ENCODE assay signal across 13 cellular contexts in the genomic region with DNA sequence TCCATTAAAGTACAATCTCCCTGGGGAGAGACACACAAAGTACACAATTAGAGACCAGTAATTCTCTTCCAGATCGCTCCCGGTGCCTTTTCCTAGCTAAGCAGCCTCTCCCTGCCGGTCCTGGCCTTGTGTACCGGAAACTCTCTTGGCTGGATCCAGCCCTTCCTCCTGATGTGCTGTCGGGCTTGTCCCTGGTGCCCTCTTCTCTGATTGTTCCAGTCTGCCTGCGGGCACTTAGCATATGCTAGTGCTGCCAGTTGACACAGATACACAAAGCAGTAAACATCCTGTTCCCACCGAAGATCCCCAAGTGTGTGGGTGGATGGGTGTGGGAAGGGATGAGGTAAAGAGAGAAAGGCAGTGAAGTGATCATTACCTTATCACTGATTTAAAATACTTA. TPM values are rescaled to one million over a fixed set of nuclear protein-coding genes. Genes with fewer than 3 reads are reported as not detected.
DNase-seq lines count a peak whose midpoint lies in the region; ATAC-seq, FAIRE-seq and TF ChIP-seq lines count a peak whose summit lies in the region.
"Had no signal": no experiment of that assay in that cellular context is flagged by ENCODE, and none has a peak within 500 bp of the region (broad histone marks: within the 10 kb centered on the region; RNA-seq: fewer than 3 reads in every experiment).

No MANE protein-coding gene starts in this region.

- intact Hi-C loops in HepG2 (cut with micrococcal nuclease; ENCODE audit: unreplicated experiment) = no loop called here
- intact Hi-C loops in activated T-helper 2 cell treated with anti-CD3 and anti-CD28 coated beads, Interferon-gamma antibody, Interleukin-2, Interleukin-4, amounts not matched to agents 10 μg/mL and 5 μg/mL and 100 μg/mL, durations not matched to agents 14 hours and 24 hours and 36 hours (cut with micrococcal nuclease) = no loop called here
- intact Hi-C loops in vagina (cut with DNase I) = no loop called here

- H3K9ac ChIP-seq in liver (ENCODE audit: low read depth in 1 of 2, low read length in 2 of 2) = no peak overlapping the region
- H3K9ac ChIP-seq in HepG2 (ENCODE audit: insufficient read depth, low read depth, low read length) = no peak overlapping the region
- peak overlapping the region; percentile 67 for H3K9ac ChIP-seq in keratinocyte (ENCODE audit: control insufficient read depth, extremely low read depth, insufficient read depth, low read length)

- no peaks in the 10 kb centered on the region for H3K9me3 Mint-ChIP-seq in activated T-helper 2 cell treated with anti-CD3 and anti-CD28 coated beads, Interferon-gamma antibody, Interleukin-2, Interleukin-4, amounts not matched to agents 10 μg/mL and 5 μg/mL and 100 μg/mL, durations not matched to agents 14 hours and 24 hours and 36 hours

- peak overlapping the region; percentile 2 for H3K4me3 Mint-ChIP-seq in activated T-helper 2 cell treated with anti-CD3 and anti-CD28 coated beads, Interferon-gamma antibody, Interleukin-2, Interleukin-4, amounts not matched to agents 10 μg/mL and 5 μg/mL and 100 μg/mL, durations not matched to agents 14 hours and 24 hours and 36 hours (ENCODE audit: low read depth)

- peak in 1 of 2 donors; percentile 22 for TF ChIP-seq RAD21 in liver (IDR thresholded peaks at IDR 0.05)
- no peak for TF ChIP-seq RAD21 in HepG2 (CRISPR knock-in tag; IDR thresholded peaks at IDR 0.05)

- peaks cover 38% of the 10 kb centered on the region for H3K4me1 Mint-ChIP-seq in activated T-helper 2 cell treated with anti-CD3 and anti-CD28 coated beads, Interferon-gamma antibody, Interleukin-2, Interleukin-4, amounts not matched to agents 10 μg/mL and 5 μg/mL and 100 μg/mL, durations not matched to agents 14 hours and 24 hours and 36 hours (ENCODE audit: low read depth)

- H3K4me1 ChIP-seq in liver (ENCODE audit: control insufficient read depth in 4 of 4, insufficient read depth in 4 of 4, low read length in 3 of 4) (peaks cover 0 to 56% (median 32%) of the 10 kb centered on the region in 4 donors), HepG2 (ENCODE audit: insufficient read depth, low read length) (peaks cover 58% of the 10 kb centered on the region), keratinocyte (ENCODE audit: control insufficient read depth, extremely low read depth, insufficient read depth, low read length) (peaks cover 17% of the 10 kb centered on the region), vagina (peaks cover 27% of the 10 kb centered on the region)

- POLR2A ChIA-PET in HepG2 (lab: Yijun Ruan, JAX) = interaction anchor here (14.0 kb wide), 1 partner anchor 63 kb away, joined by 288 read pairs; no protein-coding TSS in a partner anchor

- H3K4me3 ChIP-seq in liver (ENCODE audit: low read depth in 1 of 3, low read length in 3 of 3) (no peak overlapping the region), HepG2 (replicated peaks in 1 of 3; ENCODE audit: insufficient read depth in 1 of 3, low read depth in 2 of 3, low read length in 3 of 3) (no peak overlapping the region), keratinocyte (ENCODE audit: control insufficient read depth in 2 of 3, extremely low read depth in 1 of 3, insufficient read depth in 2 of 3, low read depth in 1 of 3, low read length in 3 of 3) (peak overlapping the region in 1 of 3 experiments; percentile 89), vagina (no peak overlapping the region), MG63 (no peak overlapping the region)

- no peak for TF ChIP-seq POLR2A in HepG2 (IDR thresholded peaks at IDR 0.05; ENCODE audit: insufficient read depth in 1 of 2, low read depth in 2 of 2, low read length in 2 of 2)
- no peak for TF ChIP-seq POLR2A in vagina (IDR thresholded peaks at IDR 0.05)

- 45% methylated on average over 7 of the region's 7 CpGs for WGBS in liver
- WGBS in HepG2 (ENCODE audit: low lambda C conversion rate) = 91% methylated on average over 7 of the region's 7 CpGs

- ATAC-seq in HepG2 (no peak), GM18867 (IDR thresholded peaks at IDR 0.05; ENCODE audit: unreplicated experiment) (no peak)

- TF ChIP-seq EP300 in HepG2 (IDR thresholded peaks at IDR 0.05; ENCODE audit: low read depth in 2 of 2, low read length in 2 of 2) = no peak
- TF ChIP-seq EP300 in HepG2 (CRISPR knock-in tag; IDR thresholded peaks at IDR 0.05; ENCODE audit: borderline replicate concordance) = no peak

- H3K4me2 ChIP-seq in HepG2 (ENCODE audit: low read depth, low read length) = no peak overlapping the region
- H3K4me2 ChIP-seq in keratinocyte (ENCODE audit: control insufficient read depth, extremely low read depth, insufficient read depth, low read depth, low read length) = peak overlapping the region; percentile 94

- in situ Hi-C loops in HepG2 (cut with HindIII; ENCODE audit: extremely low pct_ligation_motif_present, low pct_unique_long_range_greater_than_20kb) = no loop called here

- H3K9me1 ChIP-seq in keratinocyte (ENCODE audit: control insufficient read depth, extremely low read depth, insufficient read depth, low read length) = no peaks in the 10 kb centered on the region

- H3K36me3 ChIP-seq in liver (ENCODE audit: control insufficient read depth in 4 of 4, insufficient read depth in 3 of 4, low read depth in 1 of 4, low read length in 3 of 4) (peaks cover 0 to 8% (median 5%) of the 10 kb centered on the region in 4 donors), HepG2 (replicated peaks in 1 of 2; ENCODE audit: control insufficient read depth in 1 of 2, insufficient read depth in 2 of 2, low read length in 2 of 2) (peaks cover 11 to 38% of the 10 kb centered on the region in 2 experiments; a peak in 4 of 5 replicates), keratinocyte (ENCODE audit: control insufficient read depth in 2 of 2, extremely low read depth in 1 of 2, insufficient read depth in 2 of 2, low read length in 2 of 2) (no peaks in the 10 kb centered on the region), vagina (no peaks in the 10 kb centered on the region), MG63 (no peaks in the 10 kb centered on the region)

- no TSS peak for BruUV-seq in HepG2 (replicated peaks; lab: Mats Ljungman, UMichigan)

- TF ChIP-seq CTCF in liver (IDR thresholded peaks at IDR 0.05; ENCODE audit: low read depth, low read length, missing input control) (no peak), HepG2 (CRISPR knock-in tag; IDR thresholded peaks at IDR 0.05) (no peak), keratinocyte (optimal IDR thresholded peaks at IDR 0.05 in 1 of 3, IDR thresholded peaks at IDR 0.05 in 1 of 3, conservative IDR thresholded peaks at IDR 0.05 in 1 of 3; ENCODE audit: extremely low read depth in 1 of 3, insufficient read depth in 2 of 3, low read length in 3 of 3) (no peak), vagina (IDR thresholded peaks at IDR 0.05) (no peak)

- H3K27ac Mint-ChIP-seq in activated T-helper 2 cell treated with anti-CD3 and anti-CD28 coated beads, Interferon-gamma antibody, Interleukin-2, Interleukin-4, amounts not matched to agents 10 μg/mL and 5 μg/mL and 100 μg/mL, durations not matched to agents 14 hours and 24 hours and 36 hours = no peak overlapping the region

- peak overlapping the region; percentile 59 to 64 for H3K27ac ChIP-seq in liver (ENCODE audit: low read depth in 1 of 2, low read length in 2 of 2)
- H3K27ac ChIP-seq in HepG2 (ENCODE audit: extremely low read length, insufficient read depth, low read length) = no peak overlapping the region
- H3K27ac ChIP-seq in keratinocyte (ENCODE audit: control insufficient read depth, insufficient read depth, low read length) = peak overlapping the region; percentile 65
- no peak overlapping the region for H3K27ac ChIP-seq in vagina
- H3K27ac ChIP-seq: testis had no signal

- FAIRE-seq in HepG2 (lab: Jason Lieb, UNC) (no peak), keratinocyte (lab: Jason Lieb, UNC) (peak; percentile 46)
- FAIRE-seq: GM19239, kidney had no signal

- DNase-seq in HepG2 (ENCODE audit: low spot score) (no peak), keratinocyte (ENCODE audit: low read depth, low spot score) (no peak), vagina (ENCODE audit: extremely low spot score in 2 of 2) (peak; percentile 72 to 79), MG63 (no peak)
- no peak for DNase-seq in activated T-helper 2 cell treated with anti-CD3 and anti-CD28 coated beads, Interferon-gamma antibody, Interleukin-2, Interleukin-4, amounts not matched to agents 10 μg/mL and 5 μg/mL and 100 μg/mL, durations not matched to agents 14 hours and 24 hours and 36 hours (ENCODE audit: low spot score)
- DNase-seq in activated effector memory CD4-positive, alpha-beta T cell treated with Interleukin-2 at 50 U/mL for 16 hours = no peak
- DNase-seq: activated CD4-positive, alpha-beta T cell treated with anti-CD3 and anti-CD28 coated beads, Interleukin-2, amount 50 U/mL, for 1 hour; kidney; NCI-H524 treated with DMSO at 0.1 percent for 48 hours; testis had no signal

- no peaks in the 10 kb centered on the region for H3K27me3 Mint-ChIP-seq in activated T-helper 2 cell treated with anti-CD3 and anti-CD28 coated beads, Interferon-gamma antibody, Interleukin-2, Interleukin-4, amounts not matched to agents 10 μg/mL and 5 μg/mL and 100 μg/mL, durations not matched to agents 14 hours and 24 hours and 36 hours (ENCODE audit: low read depth)

- peaks cover 91% of the 10 kb centered on the region for H3K79me2 ChIP-seq in HepG2 (ENCODE audit: insufficient read depth, low read length)
- H3K79me2 ChIP-seq in keratinocyte (ENCODE audit: control insufficient read depth, insufficient read depth, low read length) = peaks cover 34% of the 10 kb centered on the region

- CTCF ChIA-PET in HepG2 (lab: Yijun Ruan, JAX; ENCODE audit: low intra/inter-chr PET ratio, low total read pairs) = no interaction called here

- no peaks in the 10 kb centered on the region for H3K27me3 ChIP-seq in liver (ENCODE audit: control insufficient read depth in 4 of 4, insufficient read depth in 4 of 4, low read length in 3 of 4)
- no peaks in the 10 kb centered on the region for H3K27me3 ChIP-seq in HepG2 (ENCODE audit: control insufficient read depth in 1 of 2, insufficient read depth in 2 of 2, low read length in 2 of 2)
- peaks cover 4% of the 10 kb centered on the region for H3K27me3 ChIP-seq in keratinocyte (ENCODE audit: control insufficient read depth, extremely low read depth, insufficient read depth, low read length)
- no peaks in the 10 kb centered on the region for H3K27me3 ChIP-seq in vagina
- no peaks in the 10 kb centered on the region for H3K27me3 ChIP-seq in MG63
- H3K27me3 ChIP-seq: testis had no signal

- no peak overlapping the region for H2AFZ ChIP-seq in HepG2 (ENCODE audit: low read length)
- H2AFZ ChIP-seq in keratinocyte (ENCODE audit: control insufficient read depth, low read length) = peak overlapping the region; percentile 79

- dilution Hi-C loops in keratinocyte (cut with MboI; ENCODE audit: extremely low pct_ligation_motif_present, low sequenced_read_pairs) = no loop called here

- peaks cover 55% of the 10 kb centered on the region for H3K36me3 Mint-ChIP-seq in activated T-helper 2 cell treated with anti-CD3 and anti-CD28 coated beads, Interferon-gamma antibody, Interleukin-2, Interleukin-4, amounts not matched to agents 10 μg/mL and 5 μg/mL and 100 μg/mL, durations not matched to agents 14 hours and 24 hours and 36 hours (ENCODE audit: low read depth)

- peaks cover 19% of the 10 kb centered on the region for H4K20me1 ChIP-seq in HepG2 (ENCODE audit: insufficient read depth, low read length)
- H4K20me1 ChIP-seq in keratinocyte (ENCODE audit: control insufficient read depth, extremely low read depth, insufficient read depth, low read length) = no peaks in the 10 kb centered on the region

- H3K9me3 ChIP-seq in liver (ENCODE audit: control insufficient read depth in 4 of 4, low read length in 3 of 4) (no peaks in the 10 kb centered on the region), HepG2 (ENCODE audit: low read length) (no peaks in the 10 kb centered on the region), keratinocyte (ENCODE audit: control insufficient read depth, low read depth, low read length) (no peaks in the 10 kb centered on the region), vagina (no peaks in the 10 kb centered on the region), MG63 (no peaks in the 10 kb centered on the region)
- H3K9me3 ChIP-seq: testis had no signal

RNA-seq across cellular contexts. Expression of a gene that starts 9.7 kb away (rescaled TPM):
- 10 to 100 TPM; 26.9 to 33.5 TPM for total RNA-seq in liver
- polyA plus RNA-seq in liver = 10 to 100 TPM; 11.9 to 17.8 TPM
- 35.3 and 39.5 TPM in 2 replicates for total RNA-seq in HepG2 (2016; rRNA removed; fragmentation: Illumina TruSeq; extraction: Trizol)
- 5.0 and 5.5 TPM in 2 replicates for total RNA-seq in HepG2 (2016; cell fraction: cytosol; rRNA removed; fragmentation: Illumina TruSeq; extraction: Trizol; ENCODE audit: low read depth)
- total RNA-seq in HepG2 (2016; cell fraction: insoluble cytoplasmic fraction; rRNA removed; fragmentation: Illumina TruSeq; extraction: Trizol) = 33.5 and 37.1 TPM in 2 replicates
- total RNA-seq in HepG2 (2016; cell fraction: membrane; rRNA removed; fragmentation: Illumina TruSeq; extraction: Trizol) = 21.9 and 24.5 TPM in 2 replicates
- total RNA-seq in HepG2 (2016; cell fraction: nucleus; rRNA removed; fragmentation: Illumina TruSeq; extraction: Trizol) = 34.7 and 37.1 TPM in 2 replicates
- polyA plus RNA-seq in HepG2 (2011; rRNA removed) = 14.6 and 15.7 TPM in 2 replicates
- 10.2 and 10.4 TPM in 2 replicates for polyA plus RNA-seq in HepG2 (2011; cell fraction: cytosol; rRNA removed)
- polyA plus RNA-seq in HepG2 (2011; cell fraction: nucleus; rRNA removed) = 16.6 and 20.5 TPM in 2 replicates
- polyA plus RNA-seq in HepG2 (2012) = 15.3 and 18.6 TPM in 2 replicates
- polyA plus RNA-seq in HepG2 (2016; cell fraction: cytosol; fragmentation: Illumina TruSeq; extraction: Trizol; ENCODE audit: low read depth) = 1.9 and 2.3 TPM in 2 replicates
- 19.7 and 21.9 TPM in 2 replicates for polyA plus RNA-seq in HepG2 (2016; cell fraction: insoluble cytoplasmic fraction; fragmentation: Illumina TruSeq; extraction: Trizol; ENCODE audit: low read depth)
- 7.2 and 7.3 TPM in 2 replicates for polyA plus RNA-seq in HepG2 (2016; cell fraction: membrane; fragmentation: Illumina TruSeq; extraction: Trizol; ENCODE audit: low read depth)
- 39.2 and 41.9 TPM in 2 replicates for polyA plus RNA-seq in HepG2 (2016; cell fraction: nucleus; fragmentation: Illumina TruSeq; extraction: Trizol; ENCODE audit: insufficient read depth, low read depth)
- 67.6 TPM in 1 of 2 replicates, not detected in the other for polyA minus RNA-seq in HepG2 (2011; rRNA and poly(A)+ RNA removed; ENCODE audit: low replicate concordance)
- 34.2 and 35.7 TPM in 2 replicates for polyA minus RNA-seq in HepG2 (2011; cell fraction: cytosol; rRNA and poly(A)+ RNA removed)
- 25.6 and 26.4 TPM in 2 replicates for polyA minus RNA-seq in HepG2 (2011; cell fraction: nucleus; rRNA and poly(A)+ RNA removed)
- 8.6 and 9.8 TPM in 2 replicates for total RNA-seq in activated T-helper 2 cell treated with anti-CD3 and anti-CD28 coated beads, Interferon-gamma antibody, Interleukin-2, Interleukin-4, amounts not matched to agents 10 μg/mL and 5 μg/mL and 100 μg/mL, durations not matched to agents 14 hours and 24 hours and 36 hours
- polyA plus RNA-seq in keratinocyte = 3.7 to 5.6 TPM (median 3.9 TPM) in 3 replicates
- 0.72 TPM for polyA plus RNA-seq in keratinocyte (2011; ENCODE audit: low read depth)
- polyA plus RNA-seq in keratinocyte (2011; cell fraction: cytosol; rRNA removed) = 3.2 and 4.1 TPM in 2 replicates
- polyA plus RNA-seq in keratinocyte (2011; cell fraction: nucleus; rRNA removed) = 8.7 and 9.3 TPM in 2 replicates
- polyA plus RNA-seq in keratinocyte (2012; ENCODE audit: low replicate concordance) = 1.4 and 7.5 TPM in 2 replicates
- 7.7 to 13.0 TPM (median 8.8 TPM) in 3 replicates for polyA minus RNA-seq in keratinocyte
- polyA minus RNA-seq in keratinocyte (2011; cell fraction: cytosol; rRNA and poly(A)+ RNA removed) = 14.6 TPM
- polyA minus RNA-seq in keratinocyte (2011; cell fraction: nucleus; rRNA and poly(A)+ RNA removed) = 13.0 and 16.8 TPM in 2 replicates
- total RNA-seq in vagina = 5.9 TPM
- total RNA-seq in MG63 (2014; rRNA removed; shearing (Covaris generic); ENCODE audit: low replicate concordance) = 0.27 and 0.49 TPM in 2 replicates

Comparison
In these comparisons a context has a peak if more than half of its experiments do, and no peak if none do; other contexts are left out.
1. H3K27ac ChIP-seq: peak in liver (2 of 2) and keratinocyte (single experiment); none in HepG2 (single experiment) and vagina (single experiment).
2. DNase-seq: peak in vagina (2 of 2); none in HepG2 (single experiment), activated T-helper 2 cell treated with anti-CD3 and anti-CD28 coated beads, Interferon-gamma antibody, Interleukin-2, Interleukin-4, amounts not matched to agents 10 μg/mL and 5 μg/mL and 100 μg/mL, durations not matched to agents 14 hours and 24 hours and 36 hours (single experiment), keratinocyte (single experiment), MG63 (single experiment) and activated effector memory CD4-positive, alpha-beta T cell treated with Interleukin-2 at 50 U/mL for 16 hours (single experiment).